ENCODE assay signal across 16 cellular contexts in the genomic region with DNA sequence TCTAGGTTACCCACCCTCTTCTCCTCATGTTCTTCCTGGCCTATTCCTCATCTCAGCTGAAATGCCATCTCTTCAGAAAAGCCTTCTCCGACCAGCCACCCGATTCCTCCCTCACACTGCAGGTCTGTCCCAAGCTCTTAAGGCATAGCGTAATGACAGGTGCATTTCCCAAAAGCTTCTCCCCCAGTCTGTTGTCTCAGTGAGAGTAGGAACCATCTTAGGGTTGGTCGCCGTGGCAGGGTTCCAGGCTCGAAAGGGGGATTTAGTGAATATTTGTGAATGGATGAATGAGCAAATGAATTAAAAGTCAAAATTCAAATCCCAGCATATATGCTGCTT.
"Had no signal": no experiment of that assay in that cellular context is flagged by ENCODE, and none has a peak within 500 bp of the region (broad histone marks: within the 10 kb centered on the region; RNA-seq: fewer than 3 reads in every experiment).

No MANE protein-coding gene starts in this region.

- ATAC-seq: gastrocnemius medialis; left lobe of liver; natural killer cell; right lobe of liver; stimulated activated effector memory CD8-positive, alpha-beta T cell treated with anti-CD3 and anti-CD28 coated beads, Interleukin-12 subunit alpha, Interleukin-12 subunit beta, amount 100 ng/mL, for 72 hours; stimulated activated naive CD8-positive, alpha-beta T cell treated with anti-CD3 and anti-CD28 coated beads, Interleukin-15, Interleukin-2, amounts not matched to agents 100 U/mL and 50 U/mL, for 24 hours had no signal

- H3K27ac Mint-ChIP-seq: natural killer cell; stimulated activated effector memory CD8-positive, alpha-beta T cell treated with anti-CD3 and anti-CD28 coated beads, Interleukin-12 subunit alpha, Interleukin-12 subunit beta, amount 100 ng/mL, for 72 hours had no signal

- DNase-seq: central memory CD4-positive, alpha-beta T cell; dorsolateral prefrontal cortex; effector CD4-positive, alpha-beta T cell; gastrocnemius medialis; kidney; natural killer cell; nucleus accumbens; ovary; right lobe of liver; small intestine; stimulated activated CD4-positive, alpha-beta T cell treated with anti-CD3 and anti-CD28 coated beads, Interleukin-2, amount 100 ng/mL, for 24 hours; stimulated activated CD4-positive, alpha-beta T cell treated with anti-CD3 and anti-CD28 coated beads, Interleukin-4, amount 100 ng/mL, for 24 hours; stimulated activated naive CD8-positive, alpha-beta T cell treated with anti-CD3 and anti-CD28 coated beads, Interleukin-15, Interleukin-2, amounts not matched to agents 100 U/mL and 50 U/mL, for 24 hours had no signal

- H3K9me3 Mint-ChIP-seq: natural killer cell; stimulated activated effector memory CD8-positive, alpha-beta T cell treated with anti-CD3 and anti-CD28 coated beads, Interleukin-12 subunit alpha, Interleukin-12 subunit beta, amount 100 ng/mL, for 72 hours had no signal

- H3K4me3 Mint-ChIP-seq: natural killer cell; neural crest cell; stimulated activated effector memory CD8-positive, alpha-beta T cell treated with anti-CD3 and anti-CD28 coated beads, Interleukin-12 subunit alpha, Interleukin-12 subunit beta, amount 100 ng/mL, for 72 hours had no signal

- H3K36me3 Mint-ChIP-seq: natural killer cell; stimulated activated effector memory CD8-positive, alpha-beta T cell treated with anti-CD3 and anti-CD28 coated beads, Interleukin-12 subunit alpha, Interleukin-12 subunit beta, amount 100 ng/mL, for 72 hours had no signal
